ENCODE assay signal across 14 cellular contexts in the genomic region with DNA sequence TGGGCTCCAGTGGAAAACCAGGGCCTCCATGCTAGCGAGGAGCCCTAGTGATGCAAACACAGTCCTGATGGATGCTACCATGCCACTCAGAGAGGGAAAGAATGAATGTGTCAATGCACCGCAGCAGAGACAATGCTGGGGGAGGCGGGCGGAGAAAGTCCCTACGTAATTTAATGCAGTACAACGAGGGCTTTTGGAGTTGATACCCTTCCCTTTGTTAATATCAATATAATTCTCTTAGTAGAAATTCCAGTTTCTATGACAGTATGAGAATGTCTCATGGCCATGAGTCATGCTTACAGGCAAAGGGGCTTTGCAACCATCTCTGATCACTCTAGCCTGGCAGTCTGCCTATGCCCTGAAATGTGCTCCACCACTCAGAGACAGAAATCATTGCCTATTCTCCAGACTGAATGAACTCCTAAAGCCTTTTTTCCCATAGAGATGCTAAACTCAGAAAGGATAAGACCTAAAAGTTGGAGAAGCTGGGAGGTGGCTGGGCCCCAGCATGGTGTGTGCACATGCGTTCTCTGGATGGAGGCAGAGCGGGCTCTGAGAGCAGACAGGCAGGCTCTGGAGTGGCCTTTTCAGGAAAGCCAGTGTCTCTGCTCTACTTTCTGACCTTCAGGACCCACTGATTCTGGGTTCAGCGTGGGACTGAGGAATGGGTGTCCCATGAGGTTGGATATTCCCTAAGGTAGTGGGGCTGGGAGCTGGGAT. TPM values are rescaled to one million over a fixed set of nuclear protein-coding genes. Genes with fewer than 3 reads are reported as not detected.
A peak's percentile ranks its signal among the peaks of the same experiment; 100 is the strongest.
DNase-seq lines count a peak whose midpoint lies in the region; ATAC-seq and TF ChIP-seq lines count a peak whose summit lies in the region.
"Had no signal": no experiment of that assay in that cellular context is flagged by ENCODE, and none has a peak within 500 bp of the region (broad histone marks: within the 10 kb centered on the region; RNA-seq: fewer than 3 reads in every experiment).

No MANE protein-coding gene starts in this region.

- H3K27me3 Mint-ChIP-seq in activated CD8-positive, alpha-beta T cell treated with anti-CD3 and anti-CD28 coated beads for 36 hours = no peaks in the 10 kb centered on the region
- H3K27me3 Mint-ChIP-seq in dendritic cell treated with granulocyte-macrophage colony-stimulating factor and Interleukin-4, amounts not matched to agents 40 ng/mL and 50 ng/mL, for 4 days = no peaks in the 10 kb centered on the region
- H3K27me3 Mint-ChIP-seq: progenitor cell of endocrine pancreas had no signal

- H3K36me3 Mint-ChIP-seq in activated CD8-positive, alpha-beta T cell treated with anti-CD3 and anti-CD28 coated beads for 36 hours (ENCODE audit: low read depth) = peaks cover 35% of the 10 kb centered on the region
- H3K36me3 Mint-ChIP-seq in dendritic cell treated with granulocyte-macrophage colony-stimulating factor and Interleukin-4, amounts not matched to agents 40 ng/mL and 50 ng/mL, for 4 days (ENCODE audit: low read depth) = no peaks in the 10 kb centered on the region

- H3K9me3 Mint-ChIP-seq in activated CD8-positive, alpha-beta T cell treated with anti-CD3 and anti-CD28 coated beads for 36 hours = peaks cover 19% of the 10 kb centered on the region
- peaks cover 15% of the 10 kb centered on the region for H3K9me3 Mint-ChIP-seq in dendritic cell treated with granulocyte-macrophage colony-stimulating factor and Interleukin-4, amounts not matched to agents 40 ng/mL and 50 ng/mL, for 4 days

- intact Hi-C loops in activated CD8-positive, alpha-beta T cell treated with anti-CD3 and anti-CD28 coated beads for 36 hours (cut with micrococcal nuclease) = loop anchor here (5.0 kb wide), 4 partner anchors 33 to 148 kb away; partner anchors contain the start of genes GIMAP1, GIMAP4 and GIMAP6
- intact Hi-C loops in dendritic cell treated with granulocyte-macrophage colony-stimulating factor and Interleukin-4, amounts not matched to agents 40 ng/mL and 50 ng/mL, for 4 days (cut with micrococcal nuclease) = no loop called here
- intact Hi-C loops in posterior vena cava (cut with DNase I) = no loop called here

- peak; percentile 74 for DNase-seq in activated CD8-positive, alpha-beta T cell treated with anti-CD3 and anti-CD28 coated beads for 36 hours
- DNase-seq in stimulated activated CD4-positive, alpha-beta T cell treated with anti-CD3 and anti-CD28 coated beads, Interleukin-4, amount 100 ng/mL, for 4 hours = peak; percentile 45 to 63
- DNase-seq in NCI-H82 (lab: John Stamatoyannopoulos, UW) (no peak), posterior vena cava (ENCODE audit: low spot score) (no peak), GM10266 (ENCODE audit: extremely low spot score) (no peak), EL (no peak)
- DNase-seq: GM23248, midbrain, NCI-H1092, NCI-H446, thyroid gland had no signal

- H3K9me3 ChIP-seq in KOPT-K1 (ENCODE audit: insufficient read depth, low read length, poor library complexity, severe bottlenecking) = no peaks in the 10 kb centered on the region
- H3K9me3 ChIP-seq: thyroid gland had no signal

- peak; percentile 43 for ATAC-seq in activated CD8-positive, alpha-beta T cell treated with anti-CD3 and anti-CD28 coated beads for 36 hours

- H3K36me3 ChIP-seq in KOPT-K1 (ENCODE audit: insufficient read depth, low read length) = no peaks in the 10 kb centered on the region
- H3K36me3 ChIP-seq: thyroid gland had no signal

- CTCF ChIA-PET in activated CD8-positive, alpha-beta T cell treated with anti-CD3 and anti-CD28 coated beads for 36 hours (lab: Charles Lee) = interaction anchor here (0.8 to 1.3 kb wide), 5 partner anchors 7 to 216 kb away, joined by 3 to 4 read pairs (median 3); no protein-coding TSS in a partner anchor

- no peak for TF ChIP-seq CTCF in activated CD8-positive, alpha-beta T cell treated with anti-CD3 and anti-CD28 coated beads for 36 hours (IDR thresholded peaks at IDR 0.05)
- TF ChIP-seq CTCF in GM10266 (IDR thresholded peaks at IDR 0.05; ENCODE audit: control insufficient read depth, insufficient read depth, low read depth, missing control alignments) = no peak

- peaks cover 84% of the 10 kb centered on the region for H3K4me1 Mint-ChIP-seq in activated CD8-positive, alpha-beta T cell treated with anti-CD3 and anti-CD28 coated beads for 36 hours (ENCODE audit: low read depth)
- peaks cover 26% of the 10 kb centered on the region for H3K4me1 Mint-ChIP-seq in dendritic cell treated with granulocyte-macrophage colony-stimulating factor and Interleukin-4, amounts not matched to agents 40 ng/mL and 50 ng/mL, for 4 days (ENCODE audit: low read depth)

- peak overlapping the region; percentile 97 for H3K27ac Mint-ChIP-seq in activated CD8-positive, alpha-beta T cell treated with anti-CD3 and anti-CD28 coated beads for 36 hours
- peak overlapping the region; percentile 64 for H3K27ac Mint-ChIP-seq in dendritic cell treated with granulocyte-macrophage colony-stimulating factor and Interleukin-4, amounts not matched to agents 40 ng/mL and 50 ng/mL, for 4 days
- H3K27ac Mint-ChIP-seq: progenitor cell of endocrine pancreas had no signal

- POLR2A ChIA-PET in activated CD8-positive, alpha-beta T cell treated with anti-CD3 and anti-CD28 coated beads for 36 hours (lab: Charles Lee) = interaction anchor here (0.6 to 2.2 kb wide), 18 partner anchors 10 to 213 kb away, joined by 3 to 10 read pairs (median 4); partner anchors contain the start of genes GIMAP1, GIMAP2 and GIMAP6

- peak overlapping the region; percentile 39 for H3K4me3 Mint-ChIP-seq in activated CD8-positive, alpha-beta T cell treated with anti-CD3 and anti-CD28 coated beads for 36 hours
- H3K4me3 Mint-ChIP-seq in dendritic cell treated with granulocyte-macrophage colony-stimulating factor and Interleukin-4, amounts not matched to agents 40 ng/mL and 50 ng/mL, for 4 days = no peak overlapping the region

- peak overlapping the region; percentile 99 for H3K27ac ChIP-seq in KOPT-K1 (ENCODE audit: low read depth, low read length, poor library complexity, severe bottlenecking)
- H3K27ac ChIP-seq: GM23248, thyroid gland had no signal

RNA-seq across cellular contexts. Expression of gene GIMAP2, which starts 20.3 kb away (rescaled TPM):
- total RNA-seq in activated CD8-positive, alpha-beta T cell treated with anti-CD3 and anti-CD28 coated beads for 36 hours = 10 to 100 TPM; 42.2 to 42.7 TPM
- 10 to 100 TPM in 1 of 2 donors, 1 to 10 TPM in 1; 8.3 to 12.2 TPM for total RNA-seq in posterior vena cava
- total RNA-seq: GM23248, progenitor cell of endocrine pancreas had no signal

RNA-seq across cellular contexts. Expression of gene GIMAP6, which starts 33.0 kb away (rescaled TPM):
- total RNA-seq in activated CD8-positive, alpha-beta T cell treated with anti-CD3 and anti-CD28 coated beads for 36 hours = 10 to 100 TPM; 21.2 to 21.5 TPM
- total RNA-seq in posterior vena cava = 10 to 100 TPM; 24.5 to 33.3 TPM
- total RNA-seq: GM23248, progenitor cell of endocrine pancreas had no signal

RNA-seq across cellular contexts. Expression of gene GIMAP1, which starts 51.2 kb away (rescaled TPM):
- total RNA-seq in activated CD8-positive, alpha-beta T cell treated with anti-CD3 and anti-CD28 coated beads for 36 hours = 1 to 10 TPM; 8.7 to 9.3 TPM
- total RNA-seq in posterior vena cava = 1 to 10 TPM; 3.3 to 5.4 TPM
- total RNA-seq: GM23248, progenitor cell of endocrine pancreas had no signal

Comparison
In these comparisons a context has a peak if more than half of its experiments do, and no peak if none do; other contexts are left out.
1. DNase-seq: peak in activated CD8-positive, alpha-beta T cell treated with anti-CD3 and anti-CD28 coated beads for 36 hours (single experiment) and stimulated activated CD4-positive, alpha-beta T cell treated with anti-CD3 and anti-CD28 coated beads, Interleukin-4, amount 100 ng/mL, for 4 hours (2 of 2); none in NCI-H82 (single experiment), posterior vena cava (single experiment), GM10266 (single experiment) and EL (single experiment).